Comparison of ENCODE assay signal across 29 cellular contexts in the genomic region with DNA sequence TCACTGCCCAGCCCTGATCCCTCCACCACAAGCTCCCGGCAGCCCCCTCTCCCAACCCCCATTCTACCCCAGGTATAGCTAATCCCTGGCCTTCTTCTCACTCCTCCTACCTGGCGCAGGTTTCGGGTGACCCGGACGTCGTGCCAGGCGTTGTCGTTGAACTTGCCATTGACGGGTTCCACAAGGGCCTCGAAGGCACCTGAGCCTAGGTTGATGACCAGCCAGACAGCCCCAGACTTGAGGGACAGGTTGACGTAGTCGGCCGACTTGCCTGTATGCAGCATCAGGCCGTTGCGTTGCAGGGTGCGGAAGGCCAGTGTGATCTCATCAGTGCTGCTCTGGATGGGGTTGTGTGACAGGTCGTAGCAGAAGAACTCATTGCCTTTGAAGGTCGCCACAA. TPM values are rescaled to one million over a fixed set of nuclear protein-coding genes. Genes with fewer than 3 reads are reported as not detected.
"Had no signal": no experiment of that assay in that cellular context is flagged by ENCODE, and none has a peak within 500 bp of the region (broad histone marks: within the 10 kb centered on the region; RNA-seq: fewer than 3 reads in every experiment).

No MANE protein-coding gene starts in this region.

- DNase-seq: activated CD4-positive, alpha-beta memory T cell treated with anti-CD3 and anti-CD28 coated beads, Interleukin-2, amount 10 ng/mL, durations not matched to agents 7 days and 5 days; activated CD4-positive, alpha-beta T cell treated with anti-CD3 and anti-CD28 coated beads for 36 hours; activated CD4-positive, alpha-beta T cell treated with anti-CD3 and anti-CD28 coated beads, Interleukin-2, amount 10 ng/mL, durations not matched to agents 24 days and 14 days; activated CD4-positive, alpha-beta T cell treated with anti-CD3 and anti-CD28 coated beads, Interleukin-2, amount 50 U/mL, for 4 hours; activated CD4-positive, CD25-positive, alpha-beta regulatory T cell; activated CD4-positive, CD25-positive, alpha-beta regulatory T cell treated with anti-CD3 and anti-CD28 coated beads, Interleukin-2, amount 50 U/mL, for 72 hours; activated effector memory CD4-positive, alpha-beta T cell treated with anti-CD3 and anti-CD28 coated beads, Interleukin-2, amount 50 U/mL, for 16 hours; activated naive CD4-positive, alpha-beta T cell treated with anti-CD3 and anti-CD28 coated beads for 36 hours; activated naive CD8-positive, alpha-beta T cell treated with anti-CD3 and anti-CD28 coated beads, Interleukin-2, amount 10 ng/mL, durations not matched to agents 7 days and 5 days; activated T-cell treated with anti-CD3 and anti-CD28 coated beads, Interleukin-2, amount 50 U/mL, for 1 hour; activated T-cell treated with anti-CD3 and anti-CD28 coated beads, Interleukin-2, amount 50 U/mL, for 48 hours; brain microvascular endothelial cell; effector CD8-positive, alpha-beta T cell; esophagus squamous epithelium; foreskin melanocyte; T-helper 2 cell had no signal

- H3K36me3 ChIP-seq: ascending aorta, brain microvascular endothelial cell, esophagus squamous epithelium, gastroesophageal sphincter had no signal

- H3K27ac Mint-ChIP-seq: activated CD4-positive, alpha-beta memory T cell treated with anti-CD3 and anti-CD28 coated beads, Interleukin-2, amount 10 ng/mL, durations not matched to agents 7 days and 5 days; activated CD4-positive, alpha-beta T cell treated with anti-CD3 and anti-CD28 coated beads for 36 hours; activated naive CD4-positive, alpha-beta T cell treated with anti-CD3 and anti-CD28 coated beads for 36 hours; activated naive CD8-positive, alpha-beta T cell treated with anti-CD3 and anti-CD28 coated beads, Interleukin-2, amount 10 ng/mL, durations not matched to agents 7 days and 5 days; activated T-helper 1 cell treated with anti-CD3 and anti-CD28 coated beads, Interleukin-12 subunit alpha, Interleukin-12 subunit beta, Interleukin-2, Interleukin-4 antibody, amounts not matched to agents 30 ng/mL and 10 ng/mL and 1 ng/mL, durations not matched to agents 14 hours and 24 hours and 36 hours; activated T-helper 2 cell treated with anti-CD3 and anti-CD28 coated beads, Interferon-gamma antibody, Interleukin-2, Interleukin-4, amounts not matched to agents 10 μg/mL and 5 μg/mL and 100 μg/mL, durations not matched to agents 14 hours and 24 hours and 36 hours had no signal

- H3K36me3 Mint-ChIP-seq: activated naive CD4-positive, alpha-beta T cell treated with anti-CD3 and anti-CD28 coated beads, Interleukin-2, amount 50 U/mL, for 72 hours; activated naive CD8-positive, alpha-beta T cell treated with anti-CD3 and anti-CD28 coated beads, Interleukin-2, amount 10 ng/mL, durations not matched to agents 7 days and 5 days had no signal

- H3K27ac ChIP-seq: brain microvascular endothelial cell, epithelial cell of prostate, esophagus squamous epithelium, gastroesophageal sphincter had no signal

- FAIRE-seq: colon, endometrium, endothelial cell of umbilical vein had no signal

- ATAC-seq: activated CD4-positive, alpha-beta T cell treated with anti-CD3 and anti-CD28 coated beads for 36 hours; activated naive CD4-positive, alpha-beta T cell treated with anti-CD3 and anti-CD28 coated beads, Interleukin-2, amount 50 U/mL, for 72 hours; gastroesophageal sphincter had no signal

- H3K4me3 ChIP-seq: ascending aorta, esophagus squamous epithelium, gastroesophageal sphincter had no signal

- H3K9me3 Mint-ChIP-seq: activated CD4-positive, alpha-beta memory T cell treated with anti-CD3 and anti-CD28 coated beads, Interleukin-2, amount 10 ng/mL, durations not matched to agents 7 days and 5 days; activated CD4-positive, alpha-beta T cell treated with anti-CD3 and anti-CD28 coated beads, Interleukin-2, amount 10 ng/mL, durations not matched to agents 24 days and 14 days; activated naive CD4-positive, alpha-beta T cell treated with anti-CD3 and anti-CD28 coated beads for 36 hours; activated naive CD4-positive, alpha-beta T cell treated with anti-CD3 and anti-CD28 coated beads, Interleukin-2, amount 50 U/mL, for 72 hours; activated naive CD8-positive, alpha-beta T cell treated with anti-CD3 and anti-CD28 coated beads, Interleukin-2, amount 10 ng/mL, durations not matched to agents 7 days and 5 days; activated T-helper 1 cell treated with anti-CD3 and anti-CD28 coated beads, Interleukin-12 subunit alpha, Interleukin-12 subunit beta, Interleukin-2, Interleukin-4 antibody, amounts not matched to agents 30 ng/mL and 10 ng/mL and 1 ng/mL, durations not matched to agents 14 hours and 24 hours and 36 hours; activated T-helper 2 cell treated with anti-CD3 and anti-CD28 coated beads, Interferon-gamma antibody, Interleukin-2, Interleukin-4, amounts not matched to agents 10 μg/mL and 5 μg/mL and 100 μg/mL, durations not matched to agents 14 hours and 24 hours and 36 hours; central memory CD8-positive, alpha-beta T cell had no signal

- H3K9me3 ChIP-seq: ascending aorta, esophagus squamous epithelium, gastroesophageal sphincter had no signal

- H3K27me3 ChIP-seq: ascending aorta, gastroesophageal sphincter had no signal

- H3K4me3 Mint-ChIP-seq: activated CD4-positive, alpha-beta memory T cell treated with anti-CD3 and anti-CD28 coated beads, Interleukin-2, amount 10 ng/mL, durations not matched to agents 7 days and 5 days; activated CD4-positive, alpha-beta T cell treated with anti-CD3 and anti-CD28 coated beads for 36 hours; activated CD4-positive, alpha-beta T cell treated with anti-CD3 and anti-CD28 coated beads, Interleukin-2, amount 10 ng/mL, durations not matched to agents 24 days and 14 days; activated naive CD4-positive, alpha-beta T cell treated with anti-CD3 and anti-CD28 coated beads for 36 hours; activated naive CD8-positive, alpha-beta T cell treated with anti-CD3 and anti-CD28 coated beads, Interleukin-2, amount 10 ng/mL, durations not matched to agents 7 days and 5 days; activated T-helper 1 cell treated with anti-CD3 and anti-CD28 coated beads, Interleukin-12 subunit alpha, Interleukin-12 subunit beta, Interleukin-2, Interleukin-4 antibody, amounts not matched to agents 30 ng/mL and 10 ng/mL and 1 ng/mL, durations not matched to agents 14 hours and 24 hours and 36 hours; central memory CD8-positive, alpha-beta T cell had no signal

- H3K27me3 Mint-ChIP-seq: activated CD4-positive, alpha-beta T cell treated with anti-CD3 and anti-CD28 coated beads for 36 hours had no signal

RNA-seq across cellular contexts. Expression of gene NRXN2, which starts 37.5 kb away (rescaled TPM):
- total RNA-seq: activated T-helper 2 cell treated with anti-CD3 and anti-CD28 coated beads, Interferon-gamma antibody, Interleukin-2, Interleukin-4, amounts not matched to agents 10 μg/mL and 5 μg/mL and 100 μg/mL, durations not matched to agents 14 hours and 24 hours and 36 hours; bronchial epithelial cell; dermis microvascular lymphatic vessel endothelial cell; endothelial cell of umbilical vein; glomerular endothelial cell had no signal

RNA-seq across cellular contexts. Expression of gene RASGRP2, which starts 58.4 kb away (rescaled TPM):
- total RNA-seq: bronchial epithelial cell had no signal
